24 cellular contexts compared by ENCODE assay signal in the genomic region with DNA sequence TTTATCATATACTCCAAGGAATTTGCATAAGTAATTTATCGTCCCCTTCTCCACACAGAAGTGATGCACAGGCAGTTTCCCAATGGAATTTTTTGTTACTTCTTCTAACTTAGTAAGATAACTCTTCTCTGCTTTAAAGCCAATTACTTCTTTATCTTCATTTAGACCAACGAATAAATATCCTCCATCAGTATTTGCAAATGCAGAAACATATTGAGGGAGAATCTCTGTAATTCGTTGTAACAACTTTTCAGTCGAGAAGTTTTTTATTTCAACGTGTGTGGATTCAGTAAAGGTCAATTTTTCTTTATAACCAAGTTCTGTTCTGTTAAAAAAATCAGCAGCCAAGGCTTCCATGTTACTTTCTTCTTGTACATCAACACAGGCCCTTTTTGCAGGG. TPM values are rescaled to one million over a fixed set of nuclear protein-coding genes. Genes with fewer than 3 reads are reported as not detected.
"Had no signal": no experiment of that assay in that cellular context is flagged by ENCODE, and none has a peak within 500 bp of the region (broad histone marks: within the 10 kb centered on the region; RNA-seq: fewer than 3 reads in every experiment).

No MANE protein-coding gene starts in this region.

- H3K4me3 ChIP-seq: SJCRH30 had no signal

- H3K9me3 ChIP-seq: SJCRH30 had no signal

- ATAC-seq: HepG2, Panc1, PC-3, Right ventricle myocardium inferior had no signal

- DNase-seq: IMR-90, Karpas-422, KG1, MM.1S, NCI-H1092 treated with DMSO at 0.1 percent for 48 hours, NCI-H1436, NCI-H187, NCI-H2029, NCI-H2081 treated with DMSO at 0.1 percent for 48 hours, NCI-H2171, NCI-H226, NCI-H446, NCI-H510A, NCI-H524 treated with DMSO at 0.1 percent for 48 hours, NCI-H69, NCI-H774, PC-3, SHP77 treated with DMSO at 0.1 percent for 48 hours, SJCRH30 had no signal

- FAIRE-seq: HepG2 had no signal

- H3K36me3 ChIP-seq: SJCRH30 had no signal

- H3K27ac ChIP-seq: SJCRH30 had no signal

- H3K4me1 ChIP-seq: SJCRH30 had no signal

- H3K27me3 ChIP-seq: SJCRH30 had no signal

RNA-seq across cellular contexts. Expression of gene SLFN13, which starts 30.7 kb away (rescaled TPM):
- total RNA-seq: OCI-LY7 had no signal
- polyA plus RNA-seq: HepG2 had no signal

RNA-seq across cellular contexts. Expression of gene SLFN12, which starts 47.0 kb away (rescaled TPM):
- total RNA-seq: PC-3 had no signal
- polyA plus RNA-seq: HepG2 had no signal

RNA-seq across cellular contexts. Expression of gene SLFN12L, which starts 58.2 kb away (rescaled TPM):
- total RNA-seq: HepG2, HT1080, OCI-LY7, PC-3, SJCRH30 had no signal
- polyA plus RNA-seq: HepG2, IMR-90 had no signal
